Comparison of ENCODE assay signal across 36 cellular contexts in the genomic region with DNA sequence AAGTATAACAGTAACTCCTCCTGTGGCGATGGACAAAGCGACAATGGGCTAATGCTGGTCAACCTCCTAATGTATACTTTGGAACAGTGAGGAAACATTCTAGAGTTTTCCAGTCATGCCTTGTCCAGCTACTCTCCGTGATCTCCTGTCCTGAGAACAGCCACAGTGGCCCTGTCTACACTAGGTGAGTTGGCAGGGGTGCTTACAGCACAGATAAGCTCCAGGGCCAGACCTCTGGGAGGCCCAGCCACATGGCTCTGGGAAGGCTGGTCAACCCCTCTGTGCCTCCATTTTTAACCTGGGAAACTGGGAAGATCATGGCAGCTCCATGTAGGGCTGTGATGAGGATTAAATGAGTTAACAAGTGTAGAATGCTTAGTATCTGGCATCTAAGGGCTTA. TPM values are rescaled to one million over a fixed set of nuclear protein-coding genes. Genes with fewer than 3 reads are reported as not detected.
"Had no signal": no experiment of that assay in that cellular context is flagged by ENCODE, and none has a peak within 500 bp of the region (broad histone marks: within the 10 kb centered on the region; RNA-seq: fewer than 3 reads in every experiment).

No MANE protein-coding gene starts in this region.

- H3K4me1 Mint-ChIP-seq: activated B cell treated with CpG ODN at 0.5 μM for 24 hours; activated T-helper 17 cell treated with anti-CD3 and anti-CD28 coated beads, Interleukin-2, amount 50 U/mL, for 72 hours had no signal

- ATAC-seq: activated CD4-positive, CD25-positive, alpha-beta regulatory T cell treated with anti-CD3 and anti-CD28 coated beads, Interleukin-2, amount 50 U/mL, for 24 hours; activated T-cell treated with anti-CD3 and anti-CD28 coated beads, Interleukin-2, amount 50 U/mL, for 4 hours; activated T-helper 17 cell treated with anti-CD3 and anti-CD28 coated beads, Interleukin-2, amount 50 U/mL, for 72 hours; gastroesophageal sphincter; heart right ventricle; T-cell had no signal

- H3K9me3 ChIP-seq: esophagus squamous epithelium, gastroesophageal sphincter, heart right ventricle had no signal

- H3K4me3 Mint-ChIP-seq: activated B cell treated with CpG ODN at 0.5 μM for 24 hours; activated naive CD8-positive, alpha-beta T cell; activated T-cell treated with anti-CD3 and anti-CD28 coated beads, Interleukin-2, amount 50 U/mL, for 4 hours; activated T-helper 17 cell treated with anti-CD3 and anti-CD28 coated beads, Interleukin-2, amount 50 U/mL, for 72 hours; T-cell; T-helper 1 cell treated with Interleukin-12 subunit alpha and Interleukin-12 subunit beta and Interleukin-4 antibody, amounts not matched to agents 30 μg/mL and 1 μg/mL, for 36 hours; T-helper 2 cell treated with Interferon-gamma antibody and Interleukin-4, amounts not matched to agents 5 μg/mL and 100 μg/mL, for 36 hours had no signal

- H3K9me3 Mint-ChIP-seq: activated B cell treated with CpG ODN at 0.5 μM for 24 hours; activated T-cell treated with anti-CD3 and anti-CD28 coated beads, Interleukin-2, amount 50 U/mL, for 4 hours; activated T-helper 17 cell treated with anti-CD3 and anti-CD28 coated beads, Interleukin-2, amount 50 U/mL, for 72 hours; T-cell; T-helper 1 cell treated with Interleukin-12 subunit alpha and Interleukin-12 subunit beta and Interleukin-4 antibody, amounts not matched to agents 30 μg/mL and 1 μg/mL, for 36 hours; T-helper 2 cell treated with Interferon-gamma antibody and Interleukin-4, amounts not matched to agents 5 μg/mL and 100 μg/mL, for 36 hours had no signal

- H3K4me3 ChIP-seq: esophagus squamous epithelium, gastroesophageal sphincter, heart right ventricle had no signal

- H3K27me3 Mint-ChIP-seq: activated B cell treated with CpG ODN at 0.5 μM for 24 hours; activated naive CD8-positive, alpha-beta T cell; activated T-helper 17 cell treated with anti-CD3 and anti-CD28 coated beads, Interleukin-2, amount 50 U/mL, for 72 hours; T-cell had no signal

- H3K27ac ChIP-seq: brain microvascular endothelial cell, epithelial cell of prostate, esophagus squamous epithelium, gastroesophageal sphincter, heart right ventricle, WERI-Rb-1 had no signal

- H3K4me1 ChIP-seq: esophagus squamous epithelium, heart right ventricle had no signal

- DNase-seq: activated B cell treated with CpG ODN at 0.5 μM for 24 hours; activated CD4-positive, alpha-beta T cell treated with anti-CD3 and anti-CD28 coated beads for 48 hours; activated CD4-positive, alpha-beta T cell treated with anti-CD3 and anti-CD28 coated beads, Interleukin-2, amount 50 U/mL, for 1 hour; activated CD4-positive, alpha-beta T cell treated with anti-CD3 and anti-CD28 coated beads, Interleukin-2, amount 50 U/mL, for 48 hours; activated effector memory CD4-positive, alpha-beta T cell treated with Interleukin-2 at 50 U/mL for 16 hours; activated gamma-delta T cell treated with Interleukin-2 at 50 U/mL for 16 hours; activated naive CD4-positive, alpha-beta T cell treated with anti-CD3 and anti-CD28 coated beads, Interleukin-2, amount 50 U/mL, for 16 hours; activated naive CD4-positive, alpha-beta T cell treated with Interleukin-2 at 50 U/mL for 16 hours; activated T-cell treated with anti-CD3 and anti-CD28 coated beads, Interleukin-2, amount 50 U/mL, for 4 hours; amniotic stem cell; anterior cingulate cortex; brain microvascular endothelial cell; caudate nucleus; effector CD8-positive, alpha-beta T cell; esophagus squamous epithelium; foreskin melanocyte; heart right ventricle; SW 1271; T-cell; T1000; WERI-Rb-1 had no signal

- H3K27ac Mint-ChIP-seq: activated B cell treated with CpG ODN at 0.5 μM for 24 hours; activated naive CD8-positive, alpha-beta T cell; activated T-helper 17 cell treated with anti-CD3 and anti-CD28 coated beads, Interleukin-2, amount 50 U/mL, for 72 hours; T-cell; T-helper 1 cell treated with Interleukin-12 subunit alpha and Interleukin-12 subunit beta and Interleukin-4 antibody, amounts not matched to agents 30 μg/mL and 1 μg/mL, for 36 hours; T-helper 2 cell treated with Interferon-gamma antibody and Interleukin-4, amounts not matched to agents 5 μg/mL and 100 μg/mL, for 36 hours had no signal

- H3K27me3 ChIP-seq: brain microvascular endothelial cell, esophagus squamous epithelium, gastroesophageal sphincter, heart right ventricle had no signal

RNA-seq across cellular contexts. Expression of a gene that starts 57.0 kb away (rescaled TPM):
- total RNA-seq: activated B cell treated with CpG ODN at 0.5 μM for 24 hours; activated T-cell treated with anti-CD3 and anti-CD28 coated beads, Interleukin-2, amount 50 U/mL, for 4 hours; activated T-helper 17 cell treated with anti-CD3 and anti-CD28 coated beads, Interleukin-2, amount 50 U/mL, for 72 hours; astrocyte; bronchial epithelial cell; chondrocyte; dermis microvascular lymphatic vessel endothelial cell; endothelial cell of umbilical vein; esophagus squamous epithelium; fibroblast of lung; fibroblast of villous mesenchyme; glomerular endothelial cell; T-cell had no signal
- polyA plus RNA-seq: endothelial cell of umbilical vein, fibroblast of lung had no signal
